ENCODE assay signal across 36 cellular contexts in the genomic region with DNA sequence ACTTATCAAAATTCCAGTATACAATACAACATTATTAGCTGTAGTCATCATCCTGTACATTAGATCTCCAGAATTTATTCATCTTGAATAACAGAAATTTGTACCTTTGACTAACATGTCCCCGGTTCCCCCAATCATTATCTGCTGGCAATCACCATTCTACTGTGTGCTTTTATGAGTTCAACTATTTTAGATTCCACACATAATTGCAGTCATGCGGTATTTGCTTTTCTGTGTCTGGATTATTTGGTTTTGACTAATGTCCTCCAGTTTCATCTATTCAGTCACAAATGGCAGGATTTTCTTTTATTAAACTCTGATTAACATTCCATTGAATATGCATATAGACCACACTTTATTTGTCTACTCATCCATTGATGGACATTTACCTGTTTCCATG.
"Had no signal": no experiment of that assay in that cellular context is flagged by ENCODE, and none has a peak within 500 bp of the region (broad histone marks: within the 10 kb centered on the region; RNA-seq: fewer than 3 reads in every experiment).

No MANE protein-coding gene starts in this region.

- H3K9me3 Mint-ChIP-seq: activated CD4-positive, alpha-beta memory T cell treated with anti-CD3 and anti-CD28 coated beads for 36 hours; activated naive CD4-positive, alpha-beta T cell treated with anti-CD3 and anti-CD28 coated beads for 36 hours had no signal

- H3K36me3 ChIP-seq: adrenal gland, brain microvascular endothelial cell, MG63, SJCRH30 had no signal

- H3K36me3 Mint-ChIP-seq: activated CD4-positive, alpha-beta memory T cell treated with anti-CD3 and anti-CD28 coated beads for 36 hours; activated naive CD4-positive, alpha-beta T cell treated with anti-CD3 and anti-CD28 coated beads, Interleukin-2, amount 50 U/mL, for 72 hours had no signal

- DNase-seq: activated B cell treated with CpG ODN at 0.5 μM for 24 hours; activated CD4-positive, alpha-beta memory T cell treated with anti-CD3 and anti-CD28 coated beads for 36 hours; activated CD4-positive, alpha-beta T cell treated with anti-CD3 and anti-CD28 coated beads for 4 hours; activated CD4-positive, alpha-beta T cell treated with anti-CD3 and anti-CD28 coated beads, Interleukin-2, amount 50 U/mL, for 1 hour; activated CD4-positive, CD25-positive, alpha-beta regulatory T cell treated with anti-CD3 and anti-CD28 coated beads, Interleukin-2, amount 50 U/mL, for 72 hours; activated CD8-positive, alpha-beta memory T cell treated with anti-CD3 and anti-CD28 coated beads, Interleukin-2, amount 50 U/mL, for 4 hours; activated gamma-delta T cell treated with Interleukin-2 at 50 U/mL for 16 hours; activated naive CD4-positive, alpha-beta T cell treated with anti-CD3 and anti-CD28 coated beads for 36 hours; activated T-cell treated with anti-CD3 and anti-CD28 coated beads for 4 hours; activated T-cell treated with anti-CD3 and anti-CD28 coated beads, Interleukin-2, amount 50 U/mL, for 4 hours; adrenal gland; brain microvascular endothelial cell; central memory CD4-positive, alpha-beta T cell; Karpas-422; MG63; NCI-H1048; NCI-H1105 treated with DMSO at 0.1 percent for 48 hours; NCI-H1436; NCI-H187; NCI-H2029 treated with DMSO at 0.1 percent for 48 hours; NCI-H2107; NCI-H2171; NCI-H510A; NCI-H526; NCI-H748 treated with DMSO at 0.1 percent for 48 hours; NK-92 treated with Interleukin-12 subunit alpha and Interleukin-12 subunit beta, amount 100 ng/mL, for 24 hours; SHP77; SJCRH30; T-helper 1 cell; T-helper 2 cell; T-helper 9 cell had no signal

- H3K27ac Mint-ChIP-seq: activated B cell treated with CpG ODN at 0.5 μM for 24 hours; activated CD4-positive, alpha-beta memory T cell treated with anti-CD3 and anti-CD28 coated beads for 36 hours; activated naive CD4-positive, alpha-beta T cell treated with anti-CD3 and anti-CD28 coated beads for 36 hours; activated naive CD4-positive, alpha-beta T cell treated with anti-CD3 and anti-CD28 coated beads, Interleukin-2, amount 50 U/mL, for 72 hours; activated T-helper 1 cell treated with anti-CD3 and anti-CD28 coated beads, Interleukin-12 subunit alpha, Interleukin-12 subunit beta, Interleukin-2, Interleukin-4 antibody, amounts not matched to agents 30 ng/mL and 10 ng/mL and 1 ng/mL, durations not matched to agents 14 hours and 24 hours and 36 hours had no signal

- H3K4me3 ChIP-seq: adrenal gland, MG63, SJCRH30, SK-N-MC had no signal

- H3K4me3 Mint-ChIP-seq: activated B cell treated with CpG ODN at 0.5 μM for 24 hours; activated CD4-positive, alpha-beta memory T cell treated with anti-CD3 and anti-CD28 coated beads for 36 hours; activated naive CD4-positive, alpha-beta T cell treated with anti-CD3 and anti-CD28 coated beads for 36 hours; activated T-cell treated with anti-CD3 and anti-CD28 coated beads, Interleukin-2, amount 50 U/mL, for 4 hours; activated T-helper 1 cell treated with anti-CD3 and anti-CD28 coated beads, Interleukin-12 subunit alpha, Interleukin-12 subunit beta, Interleukin-2, Interleukin-4 antibody, amounts not matched to agents 30 ng/mL and 10 ng/mL and 1 ng/mL, durations not matched to agents 14 hours and 24 hours and 36 hours had no signal

- H3K27ac ChIP-seq: adrenal gland, brain microvascular endothelial cell, SJCRH30, SK-N-MC, VCaP had no signal

- H3K4me1 Mint-ChIP-seq: activated B cell treated with CpG ODN at 0.5 μM for 24 hours had no signal

- H3K27me3 Mint-ChIP-seq: activated B cell treated with CpG ODN at 0.5 μM for 24 hours; activated CD4-positive, alpha-beta memory T cell treated with anti-CD3 and anti-CD28 coated beads for 36 hours had no signal

- H3K9me3 ChIP-seq: adrenal gland, MG63, SJCRH30 had no signal

- H3K4me1 ChIP-seq: adrenal gland, SJCRH30 had no signal

- H3K27me3 ChIP-seq: adrenal gland, brain microvascular endothelial cell, MG63, SJCRH30 had no signal

- FAIRE-seq: colon had no signal

- ATAC-seq: activated naive CD4-positive, alpha-beta T cell treated with anti-CD3 and anti-CD28 coated beads, Interleukin-2, amount 50 U/mL, for 72 hours; activated T-cell treated with anti-CD3 and anti-CD28 coated beads, Interleukin-2, amount 50 U/mL, for 4 hours had no signal
